Comparison of ENCODE assay signal across 1 cellular context in genomic region chr3:196868297-196868661, GRCh38.
TF ChIP-seq lines count a peak whose summit lies in the region.

No MANE protein-coding gene starts in this region.

TF ChIP-seq in H1, 55 proteins besides CTCF, POLR2A, EP300 and RAD21:
- no peak for TF ChIP-seq CTBP2 (IDR thresholded peaks at IDR 0.05; ENCODE audit: borderline replicate concordance, insufficient read depth, insufficient read length, low read length)
- TF ChIP-seq KDM5A (IDR thresholded peaks at IDR 0.05; ENCODE audit: low read length), result peak; percentile 34; the same call in 1 of the 2 replicates
- TF ChIP-seq SP1 (IDR thresholded peaks at IDR 0.05; ENCODE audit: low read depth, low read length), result no peak
- no peak for TF ChIP-seq POLR2AphosphoS5 (IDR thresholded peaks at IDR 0.05; ENCODE audit: low read depth, low read length)
- TF ChIP-seq BACH1 (IDR thresholded peaks at IDR 0.05; ENCODE audit: low read length), result no peak
- TF ChIP-seq RXRA (IDR thresholded peaks at IDR 0.05; ENCODE audit: insufficient read depth, low read depth, low read length), result no peak
- TF ChIP-seq, protein P1, sequence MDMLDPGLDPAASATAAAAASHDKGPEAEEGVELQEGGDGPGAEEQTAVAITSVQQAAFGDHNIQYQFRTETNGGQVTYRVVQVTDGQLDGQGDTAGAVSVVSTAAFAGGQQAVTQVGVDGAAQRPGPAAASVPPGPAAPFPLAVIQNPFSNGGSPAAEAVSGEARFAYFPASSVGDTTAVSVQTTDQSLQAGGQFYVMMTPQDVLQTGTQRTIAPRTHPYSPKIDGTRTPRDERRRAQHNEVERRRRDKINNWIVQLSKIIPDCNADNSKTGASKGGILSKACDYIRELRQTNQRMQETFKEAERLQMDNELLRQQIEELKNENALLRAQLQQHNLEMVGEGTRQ (IDR thresholded peaks at IDR 0.05; ENCODE audit: low read length), result no peak
- TF ChIP-seq SIN3A (conservative IDR thresholded peaks at IDR 0.05 in 1 of 2, IDR thresholded peaks at IDR 0.05 in 1 of 2; ENCODE audit: low read depth in 1 of 2, low read length in 2 of 2), result 0 out of 4 replicates have a peak, but pooled peaks of 1 of the 2 experiments have one; percentile 17
- no peak for TF ChIP-seq SUZ12 (IDR thresholded peaks at IDR 0.05; ENCODE audit: low read length)
- no peak for TF ChIP-seq CREB1 (IDR thresholded peaks at IDR 0.05)
- no peak for TF ChIP-seq CEBPB (IDR thresholded peaks at IDR 0.05; ENCODE audit: low read depth, low read length)
- no peak for TF ChIP-seq JUN (IDR thresholded peaks at IDR 0.05; ENCODE audit: low read depth, low read length)
- TF ChIP-seq, protein P2, sequence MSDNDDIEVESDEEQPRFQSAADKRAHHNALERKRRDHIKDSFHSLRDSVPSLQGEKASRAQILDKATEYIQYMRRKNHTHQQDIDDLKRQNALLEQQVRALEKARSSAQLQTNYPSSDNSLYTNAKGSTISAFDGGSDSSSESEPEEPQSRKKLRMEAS (IDR thresholded peaks at IDR 0.05), result no peak
- no peak for TF ChIP-seq JUND (IDR thresholded peaks at IDR 0.05; ENCODE audit: low read length)
